25 cellular contexts compared by ENCODE assay signal in the genomic region with DNA sequence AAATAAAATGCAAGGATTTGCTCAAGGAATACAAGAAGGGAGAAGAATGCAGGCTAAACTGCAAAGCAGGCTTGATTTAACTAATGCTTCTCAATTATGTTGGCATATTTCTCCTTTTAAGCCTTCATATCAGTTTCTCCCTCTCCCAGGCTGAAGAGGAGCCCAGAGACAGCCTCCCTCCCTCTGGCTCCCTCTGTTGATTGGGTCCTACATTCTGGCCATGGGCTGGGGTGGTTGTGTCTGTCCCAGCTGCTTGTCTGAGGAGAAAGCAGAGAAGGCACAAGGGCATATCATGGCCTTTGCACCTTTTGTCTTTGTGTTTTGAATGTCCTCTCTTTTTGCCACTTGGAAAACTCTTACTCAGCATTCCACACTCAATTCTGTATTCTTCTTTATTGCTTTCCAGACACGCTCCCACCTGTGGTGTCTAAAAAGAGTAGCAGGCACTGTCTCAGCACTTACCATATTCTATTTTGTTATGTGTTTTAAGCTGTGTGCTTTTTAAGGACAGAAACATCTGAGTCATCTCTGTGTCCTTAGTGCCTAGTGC.
"Had no signal": no experiment of that assay in that cellular context is flagged by ENCODE, and none has a peak within 500 bp of the region (broad histone marks: within the 10 kb centered on the region; RNA-seq: fewer than 3 reads in every experiment).

No MANE protein-coding gene starts in this region.

- DNase-seq: activated CD4-positive, alpha-beta memory T cell treated with anti-CD3 and anti-CD28 coated beads for 36 hours; activated CD4-positive, alpha-beta T cell treated with anti-CD3 and anti-CD28 coated beads, Interleukin-2, amount 10 ng/mL, durations not matched to agents 24 days and 14 days; activated CD8-positive, alpha-beta memory T cell treated with anti-CD3 and anti-CD28 coated beads, Interleukin-2, amount 50 U/mL, for 4 hours; activated gamma-delta T cell; activated naive CD4-positive, alpha-beta T cell treated with anti-CD3 and anti-CD28 coated beads, Interleukin-2, amount 10 ng/mL, durations not matched to agents 7 days and 5 days; activated naive CD8-positive, alpha-beta T cell treated with anti-CD3 and anti-CD28 coated beads, Interleukin-2, amount 10 ng/mL, durations not matched to agents 7 days and 5 days; activated T-cell treated with anti-CD3 and anti-CD28 coated beads, Interleukin-2, amount 50 U/mL, for 24 hours; cerebellar nuclear complex; colonic mucosa; effector CD8-positive, alpha-beta T cell; foreskin keratinocyte; heart right ventricle; left ventricle myocardium superior; naive B cell; nephron progenitor cell; ovary; sigmoid colon; small intestine; stimulated activated CD4-positive, alpha-beta T cell treated with anti-CD3 and anti-CD28 coated beads, Interleukin-4, amount 100 ng/mL, for 24 hours; T-cell; uterus had no signal

- H3K4me3 ChIP-seq: ascending aorta, cardiac muscle cell, colonic mucosa, heart right ventricle, ovary, sigmoid colon, uterus had no signal

- H3K9me3 ChIP-seq: ascending aorta, colonic mucosa, ovary, sigmoid colon, uterus had no signal

- H3K27ac ChIP-seq: ascending aorta, cardiac muscle cell, colonic mucosa, foreskin keratinocyte, heart right ventricle, ovary, sigmoid colon, uterus had no signal

- ATAC-seq: esophagus mucosa; foreskin keratinocyte; heart right ventricle; left ventricle myocardium superior; stimulated activated effector memory CD8-positive, alpha-beta T cell treated with anti-CD3 and anti-CD28 coated beads, Interleukin-12 subunit alpha, Interleukin-12 subunit beta, amount 100 ng/mL, for 72 hours; T-cell had no signal

- H3K27me3 ChIP-seq: ascending aorta, cardiac muscle cell, colonic mucosa, heart right ventricle, ovary, sigmoid colon, uterus had no signal

- H3K36me3 ChIP-seq: ascending aorta, cardiac muscle cell, colonic mucosa, heart right ventricle, ovary, sigmoid colon, uterus had no signal

- H3K4me1 ChIP-seq: colonic mucosa, foreskin keratinocyte, heart right ventricle, uterus had no signal
